ENCODE assay signal across 18 cellular contexts in the genomic region with DNA sequence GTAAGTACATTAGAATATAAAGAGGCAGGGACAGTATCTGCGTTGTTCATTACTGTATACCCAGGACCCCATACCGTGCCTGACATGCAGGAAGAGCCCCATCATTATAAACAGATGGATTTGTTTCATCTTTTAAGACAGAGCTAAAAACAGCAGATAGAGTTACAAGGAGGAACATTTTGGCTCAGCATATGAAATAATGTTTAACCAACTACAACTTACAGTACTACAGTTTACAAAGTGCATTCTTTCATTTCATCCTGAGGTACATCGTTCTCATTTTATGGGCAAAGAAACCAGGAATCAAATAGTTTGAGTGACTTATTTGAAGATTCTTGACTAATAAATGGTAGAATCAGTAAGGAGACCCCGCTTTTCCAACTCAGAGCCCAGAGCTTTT. TPM values are rescaled to one million over a fixed set of nuclear protein-coding genes. Genes with fewer than 3 reads are reported as not detected.
DNase-seq lines count a peak whose midpoint lies in the region; ATAC-seq, FAIRE-seq and TF ChIP-seq lines count a peak whose summit lies in the region.
"Had no signal": no experiment of that assay in that cellular context is flagged by ENCODE, and none has a peak within 500 bp of the region (broad histone marks: within the 10 kb centered on the region; RNA-seq: fewer than 3 reads in every experiment).

No MANE protein-coding gene starts in this region.

- H3K27me3 ChIP-seq in ACC112 (ENCODE audit: insufficient read depth, low read length) (no peaks in the 10 kb centered on the region), hepatocyte (no peaks in the 10 kb centered on the region), smooth muscle cell (ENCODE audit: low read depth) (no peaks in the 10 kb centered on the region), pancreas (no peaks in the 10 kb centered on the region)

- no peak for TF ChIP-seq CTCF in astrocyte of the spinal cord (IDR thresholded peaks at IDR 0.05; ENCODE audit: low read depth, low read length)
- no peak for TF ChIP-seq CTCF in hepatocyte (IDR thresholded peaks at IDR 0.05; ENCODE audit: poor library complexity)
- TF ChIP-seq CTCF in smooth muscle cell (IDR thresholded peaks at IDR 0.05; ENCODE audit: borderline replicate concordance, insufficient read depth, poor library complexity, severe bottlenecking) = no peak
- no peak for TF ChIP-seq CTCF in pancreas (IDR thresholded peaks at IDR 0.05)

- H3K4me2 ChIP-seq in hepatocyte = no peak overlapping the region
- no peak overlapping the region for H3K4me2 ChIP-seq in smooth muscle cell
- H3K4me2 ChIP-seq: KMS-11 had no signal

- H3K9ac ChIP-seq in smooth muscle cell (ENCODE audit: low read depth) = no peak overlapping the region
- H3K9ac ChIP-seq: KMS-11 had no signal

- DNase-seq in astrocyte of the spinal cord (ENCODE audit: low read depth, low spot score) (peak; percentile 36), hepatocyte (ENCODE audit: low spot score) (no peak), smooth muscle cell (lab: John Stamatoyannopoulos, UW; ENCODE audit: unreplicated experiment) (no peak), pancreas (no peak), NCI-H2029 (lab: John Stamatoyannopoulos, UW) (no peak)
- DNase-seq: DMS 273 treated with DMSO at 0.1 percent for 48 hours, GF-D8, NCI-H1092, NCI-H510A treated with DMSO at 0.1 percent for 48 hours had no signal

- 66% methylated on average over 4 of the region's 4 CpGs for whole genome bisulfite sequencing in hepatocyte (ENCODE audit: low lambda C conversion rate, missing lambda C conversion rate)
- 89% methylated on average over 4 of the region's 4 CpGs for WGBS in smooth muscle cell (ENCODE audit: low lambda C conversion rate)
- WGBS in pancreas, 2 donors = 75 to 77% methylated on average over 4 of the region's 4 CpGs

- no peaks in the 10 kb centered on the region for H3K9me2 ChIP-seq in hepatocyte (replicated peaks; ENCODE audit: insufficient read depth)

- H2AFZ ChIP-seq in ACC112 (ENCODE audit: low read length, unreplicated experiment) = no peak overlapping the region
- H2AFZ ChIP-seq in hepatocyte = no peak overlapping the region
- H2AFZ ChIP-seq in smooth muscle cell (ENCODE audit: low read depth) = no peak overlapping the region

- H3K9me3 ChIP-seq in hepatocyte (ENCODE audit: low read depth) = no peaks in the 10 kb centered on the region
- no peaks in the 10 kb centered on the region for H3K9me3 ChIP-seq in smooth muscle cell (replicated peaks; ENCODE audit: low read depth)
- H3K9me3 ChIP-seq in pancreas = no peaks in the 10 kb centered on the region

- peaks cover 25% of the 10 kb centered on the region for H3K36me3 ChIP-seq in ACC112 (ENCODE audit: insufficient read depth, low read length)
- H3K36me3 ChIP-seq in hepatocyte (replicated peaks; ENCODE audit: insufficient read depth, low read depth) = no peaks in the 10 kb centered on the region
- H3K36me3 ChIP-seq in smooth muscle cell (ENCODE audit: low read depth) = peaks cover 36% of the 10 kb centered on the region
- no peaks in the 10 kb centered on the region for H3K36me3 ChIP-seq in pancreas

- intact Hi-C loops in pancreas (cut with DNase I) = loop anchor here in 1 of 3 donors (10.0 kb wide), 1 partner anchor 253 kb away; no protein-coding TSS in a partner anchor

- ATAC-seq in activated CD4-positive, CD25-positive, alpha-beta regulatory T cell treated with anti-CD3 and anti-CD28 coated beads, Interleukin-2, amount 50 U/mL, for 24 hours = no peak
- ATAC-seq in pancreas = no peak
- ATAC-seq: HepG2, Right ventricle myocardium inferior had no signal

- H3K27ac ChIP-seq in ACC112 (ENCODE audit: low read depth, low read length) (peak overlapping the region; percentile 3; the same call in 1 of the 2 replicates), hepatocyte (peak overlapping the region; percentile 54), smooth muscle cell (ENCODE audit: low read depth) (peak overlapping the region; percentile 79), pancreas (no peak overlapping the region)
- H3K27ac ChIP-seq: C4-2B, KMS-11 had no signal

- H4K20me1 ChIP-seq in hepatocyte (ENCODE audit: insufficient read depth, poor library complexity, severe bottlenecking) = no peaks in the 10 kb centered on the region
- H4K20me1 ChIP-seq in smooth muscle cell (ENCODE audit: low read depth) = peaks cover 45% of the 10 kb centered on the region

- H3F3A ChIP-seq in smooth muscle cell (ENCODE audit: low read depth) = peaks cover 67% of the 10 kb centered on the region

- H3K4me3 ChIP-seq in ACC112 (ENCODE audit: low read depth, low read length) (no peak overlapping the region), astrocyte of the spinal cord (ENCODE audit: low read depth, low read length) (no peak overlapping the region), hepatocyte (no peak overlapping the region), smooth muscle cell (no peak overlapping the region), pancreas (no peak overlapping the region)

- H3K4me1 ChIP-seq in ACC112 (ENCODE audit: control insufficient read depth, insufficient read depth, low read length, unreplicated experiment) (peaks cover 10% of the 10 kb centered on the region), hepatocyte (ENCODE audit: insufficient read depth) (peaks cover 8% of the 10 kb centered on the region), smooth muscle cell (ENCODE audit: low read depth) (no peaks in the 10 kb centered on the region), pancreas (peaks cover 2 to 5% (median 4%) of the 10 kb centered on the region in 3 donors)

- H3K79me2 ChIP-seq in ACC112 (ENCODE audit: control insufficient read depth, insufficient read depth, low read length, unreplicated experiment) (no peaks in the 10 kb centered on the region), hepatocyte (no peaks in the 10 kb centered on the region), smooth muscle cell (ENCODE audit: low read depth) (peaks cover 35% of the 10 kb centered on the region)

- FAIRE-seq in pancreas (lab: Jason Lieb, UNC) = no peak
- FAIRE-seq: A204.1, GM12891, H1, HepG2 had no signal

- in situ Hi-C loops in astrocyte of the spinal cord (cut with HindIII; ENCODE audit: low sequenced_read_pairs) = no loop called here

RNA-seq across cellular contexts. Expression of a gene that starts 38.1 kb away (rescaled TPM):
- total RNA-seq in hepatocyte (4.4 and 6.4 TPM in 2 replicates), smooth muscle cell (2.5 and 5.1 TPM in 2 replicates), pancreas (1 to 10 TPM in 5 of 6 donors, under 1 TPM in 1; 0.95 to 4.1 (median 2.7) TPM)
- polyA plus RNA-seq in hepatocyte (2.3 and 3.4 TPM in 2 replicates), smooth muscle cell (0.23 and 0.48 TPM in 2 replicates), pancreas (1 to 10 TPM in 1 of 2 donors, under 1 TPM in 1; 0.91 to 4.4 TPM)

Comparison
In these comparisons a context has a peak if more than half of its experiments do, and no peak if none do; other contexts are left out.
1. H3K27ac ChIP-seq: peak in ACC112 (single experiment), hepatocyte (single experiment) and smooth muscle cell (single experiment); none in pancreas (0 of 4).